14 cellular contexts compared by ENCODE assay signal in genomic region chr5:57032151-57032551, GRCh38.
DNase-seq lines count a peak whose midpoint lies in the region; ATAC-seq and TF ChIP-seq lines count a peak whose summit lies in the region.
"Had no signal": no experiment of that assay in that cellular context is flagged by ENCODE, and none has a peak within 500 bp of the region (broad histone marks: within the 10 kb centered on the region; RNA-seq: fewer than 3 reads in every experiment).

No MANE protein-coding gene starts in this region.

- H3K9me3 Mint-ChIP-seq in endodermal cell = no peaks in the 10 kb centered on the region
- H3K9me3 Mint-ChIP-seq: activated CD4-positive, alpha-beta memory T cell treated with anti-CD3 and anti-CD28 coated beads for 36 hours; natural killer cell had no signal

- H3K4me1 ChIP-seq in duodenal mucosa (ENCODE audit: control insufficient read depth in 1 of 2, insufficient read depth in 2 of 2, low read length in 2 of 2) (peaks cover 23 to 45% of the 10 kb centered on the region in 2 donors), psoas muscle (no peaks in the 10 kb centered on the region), endodermal cell (ENCODE audit: control insufficient read depth, insufficient read depth, low read length) (no peaks in the 10 kb centered on the region)
- H3K4me1 ChIP-seq: upper lobe of left lung had no signal

- H3K4me3 ChIP-seq in duodenal mucosa (ENCODE audit: low read depth in 1 of 2, low read length in 2 of 2) (no peak overlapping the region), psoas muscle (no peak overlapping the region), endodermal cell (ENCODE audit: low read length) (no peak overlapping the region)
- H3K4me3 ChIP-seq: upper lobe of left lung had no signal

- peaks cover 20% of the 10 kb centered on the region for H3K27me3 Mint-ChIP-seq in endodermal cell (ENCODE audit: insufficient read depth)

- no peaks in the 10 kb centered on the region for H3K27me3 ChIP-seq in duodenal mucosa (ENCODE audit: control insufficient read depth in 1 of 2, insufficient read depth in 2 of 2, low read length in 2 of 2)
- no peaks in the 10 kb centered on the region for H3K27me3 ChIP-seq in psoas muscle (ENCODE audit: insufficient read depth in 3 of 3, low read length in 2 of 3)
- H3K27me3 ChIP-seq in endodermal cell (ENCODE audit: control insufficient read depth, insufficient read depth, low read length, poor library complexity, severe bottlenecking) = peaks cover 13% of the 10 kb centered on the region
- H3K27me3 ChIP-seq: upper lobe of left lung had no signal

- peak; percentile 28 to 53 (median 52) for DNase-seq in NCI-H1417 (lab: John Stamatoyannopoulos, UW)
- no peak for DNase-seq in NCI-H1417 treated with DMSO at 0.1 percent for 48 hours (lab: John Stamatoyannopoulos, UW)
- DNase-seq in NCI-H226 = peak; percentile 43
- DNase-seq in psoas muscle = no peak
- no peak for DNase-seq in AML-193 (lab: John Stamatoyannopoulos, UW)
- DNase-seq in endodermal cell = no peak
- DNase-seq: activated CD4-positive, alpha-beta memory T cell treated with anti-CD3 and anti-CD28 coated beads for 36 hours; activated gamma-delta T cell treated with Interleukin-2 at 50 U/mL for 16 hours; natural killer cell; NK-92 treated with Interleukin-12 subunit alpha and Interleukin-12 subunit beta, amount 100 ng/mL, for 24 hours; T-helper 2 cell had no signal

- H3K36me3 ChIP-seq in duodenal mucosa (ENCODE audit: control insufficient read depth in 1 of 2, insufficient read depth in 2 of 2, low read length in 2 of 2) = no peaks in the 10 kb centered on the region
- H3K36me3 ChIP-seq in psoas muscle (ENCODE audit: insufficient read depth in 1 of 2, low read depth in 1 of 2) = no peaks in the 10 kb centered on the region
- no peaks in the 10 kb centered on the region for H3K36me3 ChIP-seq in endodermal cell (ENCODE audit: control insufficient read depth, insufficient read depth, low read length)
- H3K36me3 ChIP-seq: upper lobe of left lung had no signal

- 0 to 87% (median 72%) methylated on average over 1 of the region's 1 CpG for WGBS in psoas muscle, 3 donors
- WGBS in endodermal cell (ENCODE audit: insufficient coverage in 1 of 2, insufficient read length in 1 of 2), 2 experiments = 94% methylated on average over 1 of the region's 1 CpG; no CpG with 5 or more reads in 1 of the 2 experiments

- H3K36me3 Mint-ChIP-seq in endodermal cell (ENCODE audit: low read depth) = no peaks in the 10 kb centered on the region
- H3K36me3 Mint-ChIP-seq: activated CD4-positive, alpha-beta memory T cell treated with anti-CD3 and anti-CD28 coated beads for 36 hours; natural killer cell had no signal

- H3K9me3 ChIP-seq in duodenal mucosa (ENCODE audit: control insufficient read depth in 1 of 2, low read length in 2 of 2) (no peaks in the 10 kb centered on the region), psoas muscle (no peaks in the 10 kb centered on the region), endodermal cell (ENCODE audit: control insufficient read depth, low read length) (no peaks in the 10 kb centered on the region)
- H3K9me3 ChIP-seq: upper lobe of left lung had no signal

- H3K4me1 Mint-ChIP-seq in endodermal cell = peaks cover 11% of the 10 kb centered on the region

- peak in 3 of 4 donors; percentile 27 to 54 (median 46) for ATAC-seq in psoas muscle
- no peak for ATAC-seq in GM18861 (IDR thresholded peaks at IDR 0.05; ENCODE audit: unreplicated experiment)
- ATAC-seq: natural killer cell had no signal

- intact Hi-C loops in psoas muscle (cut with DNase I) = no loop called here

- H3K9ac ChIP-seq in duodenal mucosa (ENCODE audit: low read depth in 1 of 2, low read length in 2 of 2) = peak overlapping the region in 1 of 2 donors; percentile 1
- H3K9ac ChIP-seq in endodermal cell (ENCODE audit: extremely low read depth, low read length, poor library complexity, severe bottlenecking) = no peak overlapping the region

- H3K27ac ChIP-seq in duodenal mucosa (ENCODE audit: low read depth, low read length) (peak overlapping the region; percentile 62), psoas muscle (no peak overlapping the region), endodermal cell (ENCODE audit: low read depth, low read length) (no peak overlapping the region)
- H3K27ac ChIP-seq: upper lobe of left lung had no signal

- H3K27ac Mint-ChIP-seq in endodermal cell = no peak overlapping the region
- H3K27ac Mint-ChIP-seq: activated CD4-positive, alpha-beta memory T cell treated with anti-CD3 and anti-CD28 coated beads for 36 hours; natural killer cell had no signal

- TF ChIP-seq CTCF in psoas muscle (IDR thresholded peaks at IDR 0.05) (no peak), endodermal cell (conservative IDR thresholded peaks at IDR 0.05) (no peak)

- H3K4me3 Mint-ChIP-seq in endodermal cell = no peak overlapping the region
- H3K4me3 Mint-ChIP-seq: activated CD4-positive, alpha-beta memory T cell treated with anti-CD3 and anti-CD28 coated beads for 36 hours had no signal

Comparison
In these comparisons a context has a peak if more than half of its experiments do, and no peak if none do; other contexts are left out.
1. DNase-seq: peak in NCI-H1417 (3 of 3) and NCI-H226 (single experiment); none in NCI-H1417 treated with DMSO at 0.1 percent for 48 hours (single experiment), psoas muscle (0 of 2), AML-193 (0 of 2) and endodermal cell (single experiment).